Comparison of ENCODE assay signal across 30 cellular contexts in genomic region chr14:54704768-54705167, GRCh38.
"Had no signal": no experiment of that assay in that cellular context is flagged by ENCODE, and none has a peak within 500 bp of the region (broad histone marks: within the 10 kb centered on the region; RNA-seq: fewer than 3 reads in every experiment).

No MANE protein-coding gene starts in this region.

- H3K4me3 ChIP-seq: dorsolateral prefrontal cortex, gastroesophageal sphincter, heart left ventricle, hepatocyte, sigmoid colon, skin epidermis, thoracic aorta, tibial nerve, upper lobe of left lung, uterus had no signal

- H3K4me1 ChIP-seq: uterus had no signal

- FAIRE-seq: colon, kidney had no signal

- H3K4me2 ChIP-seq: hepatocyte had no signal

- H3K27me3 ChIP-seq: dorsolateral prefrontal cortex, gastroesophageal sphincter, heart left ventricle, hepatocyte, sigmoid colon, tibial nerve, upper lobe of left lung, uterus had no signal

- H3K27me3 Mint-ChIP-seq: stimulated activated naive B cell treated with anti-CD40 and anti-IgM and Interleukin-4, amounts not matched to agents 10 μg/mL and 1 μg/mL and 100 μg/mL, for 72 hours had no signal

- ATAC-seq: esophagus mucosa; gastroesophageal sphincter; heart left ventricle; naive thymus-derived CD8-positive, alpha-beta T cell; stimulated activated naive B cell treated with anti-CD40 and anti-IgM and Interleukin-4, amounts not matched to agents 10 μg/mL and 1 μg/mL and 100 μg/mL, for 72 hours had no signal

- H3K9me3 Mint-ChIP-seq: endodermal cell; naive thymus-derived CD8-positive, alpha-beta T cell; nephron progenitor cell; stimulated activated naive B cell treated with anti-CD40 and anti-IgM and Interleukin-4, amounts not matched to agents 10 μg/mL and 1 μg/mL and 100 μg/mL, for 72 hours; stimulated activated naive CD8-positive, alpha-beta T cell treated with anti-CD3 and anti-CD28 coated beads, Interleukin-15, Interleukin-2, amounts not matched to agents 100 ng/mL and 50 ng/mL, for 24 hours had no signal

- H3K27ac ChIP-seq: dorsolateral prefrontal cortex, epithelial cell of prostate, gastroesophageal sphincter, hepatocyte, skin epidermis, thoracic aorta, tibial nerve, upper lobe of left lung, uterus had no signal

- H3K9me3 ChIP-seq: gastroesophageal sphincter, heart left ventricle, sigmoid colon, thoracic aorta, tibial nerve, upper lobe of left lung, uterus had no signal

- H3K4me3 Mint-ChIP-seq: endodermal cell; naive thymus-derived CD8-positive, alpha-beta T cell; nephron progenitor cell; stimulated activated naive B cell treated with anti-CD40 and anti-IgM and Interleukin-4, amounts not matched to agents 10 μg/mL and 1 μg/mL and 100 μg/mL, for 72 hours; stimulated activated naive CD8-positive, alpha-beta T cell treated with anti-CD3 and anti-CD28 coated beads, Interleukin-15, Interleukin-2, amounts not matched to agents 100 ng/mL and 50 ng/mL, for 24 hours had no signal

- H3K27ac Mint-ChIP-seq: endodermal cell; naive thymus-derived CD8-positive, alpha-beta T cell; nephron progenitor cell; stimulated activated naive B cell treated with anti-CD40 and anti-IgM and Interleukin-4, amounts not matched to agents 10 μg/mL and 1 μg/mL and 100 μg/mL, for 72 hours; stimulated activated naive CD8-positive, alpha-beta T cell treated with anti-CD3 and anti-CD28 coated beads, Interleukin-15, Interleukin-2, amounts not matched to agents 100 ng/mL and 50 ng/mL, for 24 hours had no signal

- DNase-seq: central memory CD4-positive, alpha-beta T cell; dorsolateral prefrontal cortex; effector CD4-positive, alpha-beta T cell; endodermal cell; foreskin fibroblast; heart left ventricle; kidney; mammary epithelial cell; mesendoderm; midbrain; naive thymus-derived CD8-positive, alpha-beta T cell; nephron progenitor cell; nucleus accumbens; posterior cingulate gyrus; retina; sigmoid colon; stimulated activated CD4-positive, alpha-beta T cell treated with anti-CD3 and anti-CD28 coated beads, Interleukin-15, amount 100 ng/mL, for 24 hours; stimulated activated CD4-positive, alpha-beta T cell treated with anti-CD3 and anti-CD28 coated beads, Interleukin-2, amount 100 ng/mL, for 48 hours; stimulated activated naive B cell treated with anti-CD40 and anti-IgM and Interleukin-4, amounts not matched to agents 10 μg/mL and 1 μg/mL and 100 μg/mL, for 72 hours; upper lobe of left lung; uterus had no signal

- H3K36me3 ChIP-seq: uterus had no signal

- H3K36me3 Mint-ChIP-seq: naive thymus-derived CD8-positive, alpha-beta T cell had no signal

- H2AFZ ChIP-seq: hepatocyte had no signal

- H3K4me1 Mint-ChIP-seq: endodermal cell had no signal
